8 cellular contexts compared by ENCODE assay signal in the genomic region with DNA sequence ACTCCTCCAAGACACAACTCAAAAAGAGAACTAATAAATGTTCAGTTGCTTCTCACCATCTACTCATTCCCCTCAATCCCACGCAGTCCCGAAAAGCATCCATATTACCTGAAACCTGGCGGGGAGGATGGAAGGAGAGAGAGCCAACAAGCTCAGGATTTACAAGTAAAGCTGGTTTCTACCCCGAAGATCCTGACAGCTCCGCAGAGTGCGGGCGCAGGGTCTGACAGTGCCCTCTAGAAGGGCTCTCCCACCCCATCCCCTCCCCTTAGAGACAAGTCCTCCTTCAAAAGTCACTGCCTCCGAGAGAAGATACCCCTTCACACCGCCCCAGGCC. TPM values are rescaled to one million over a fixed set of nuclear protein-coding genes. Genes with fewer than 3 reads are reported as not detected.
A peak's percentile ranks its signal among the peaks of the same experiment; 100 is the strongest.
DNase-seq lines count a peak whose midpoint lies in the region; ATAC-seq and TF ChIP-seq lines count a peak whose summit lies in the region.

No MANE protein-coding gene starts in this region.

- H3K9ac ChIP-seq in NT2/D1 (ENCODE audit: insufficient read length, low read depth) (peak overlapping the region; percentile 87), muscle layer of colon (ENCODE audit: low read length) (peak overlapping the region; percentile 97)

- CTCF ChIA-PET in Calu3 (lab: Charles Lee), result interaction anchor here (0.7 to 1.7 kb wide), 10 partner anchors 29 to 212 kb away, joined by 3 to 11 read pairs (median 5); a partner anchor contains a TSS

- H3K27ac Mint-ChIP-seq in Calu3 (ENCODE audit: unreplicated experiment), result peak overlapping the region; percentile 98

- H3K36me3 ChIP-seq in NT2/D1 (ENCODE audit: insufficient read depth, insufficient read length, low read length), result peaks cover 9% of the 10 kb centered on the region
- H3K36me3 ChIP-seq in muscle layer of colon (ENCODE audit: insufficient read depth, low read length), result no peaks in the 10 kb centered on the region

- peaks cover 30% of the 10 kb centered on the region for H3K36me3 Mint-ChIP-seq in Calu3 (ENCODE audit: insufficient read depth, unreplicated experiment)

- H3K27me3 ChIP-seq in NT2/D1 (ENCODE audit: insufficient read depth, insufficient read length), result no peaks in the 10 kb centered on the region
- H3K27me3 ChIP-seq in muscle layer of colon (ENCODE audit: control insufficient read depth in 1 of 2, insufficient read depth in 2 of 2, low read length in 2 of 2), result no peaks in the 10 kb centered on the region

- DNase-seq in Calu3 (no peak), NT2/D1 (ENCODE audit: low read depth, low spot score) (no peak), caudate nucleus (lab: John Stamatoyannopoulos, UW) (peak in 11 of 61 donors; percentile 17 to 52 (median 38)), NCI-H2081 treated with DMSO at 0.1 percent for 48 hours (lab: John Stamatoyannopoulos, UW) (no peak)

- H3K27ac ChIP-seq in caudate nucleus (ENCODE audit: low read depth, low read length), result peak overlapping the region; percentile 84
- peak overlapping the region; percentile 36 for H3K27ac ChIP-seq in muscle layer of colon (ENCODE audit: low read depth, low read length)

- no peak for ATAC-seq in activated CD4-positive, CD25-positive, alpha-beta regulatory T cell treated with anti-CD3 and anti-CD28 coated beads, Interleukin-2, amount 50 U/mL, for 24 hours
- ATAC-seq in GM21528 (IDR thresholded peaks at IDR 0.05; ENCODE audit: low FRiP score, unreplicated experiment), result no peak
- no peak for ATAC-seq in HG03108 (IDR thresholded peaks at IDR 0.05; ENCODE audit: unreplicated experiment)

- no TSS peak for BruUV-seq in Calu3 (replicated peaks; lab: Mats Ljungman, UMichigan)

- peak overlapping the region; percentile 89 for H3K4me3 Mint-ChIP-seq in Calu3 (ENCODE audit: low read depth, unreplicated experiment)

- H3K9me3 Mint-ChIP-seq in Calu3 (ENCODE audit: low read depth, unreplicated experiment), result no peaks in the 10 kb centered on the region

- TF ChIP-seq CTCF in Calu3 (IDR thresholded peaks at IDR 0.05; ENCODE audit: unreplicated experiment), result no peak

- peaks cover 18% of the 10 kb centered on the region for H3K4me1 Mint-ChIP-seq in Calu3 (ENCODE audit: low read depth, unreplicated experiment)

- H3K9me3 ChIP-seq in NT2/D1 (ENCODE audit: insufficient read depth, low read length), result no peaks in the 10 kb centered on the region
- no peaks in the 10 kb centered on the region for H3K9me3 ChIP-seq in muscle layer of colon (ENCODE audit: low read length)

- H3K4me1 ChIP-seq in NT2/D1 (ENCODE audit: insufficient read depth, insufficient read length) (no peaks in the 10 kb centered on the region), muscle layer of colon (ENCODE audit: insufficient read depth, low read length) (peaks cover 32% of the 10 kb centered on the region)

- H3K27me3 Mint-ChIP-seq in Calu3 (ENCODE audit: unreplicated experiment), result no peaks in the 10 kb centered on the region

- H3K4me3 ChIP-seq in NT2/D1 (ENCODE audit: insufficient read length, low read depth) (peak overlapping the region; percentile 82), muscle layer of colon (ENCODE audit: low read depth in 1 of 2, low read length in 2 of 2) (peak overlapping the region; percentile 79 to 84)

- intact Hi-C loops in Calu3 (cut with micrococcal nuclease; ENCODE audit: unreplicated experiment), result loop anchor here (5.0 kb wide), 1 partner anchor 38 kb away; no protein-coding TSS in a partner anchor

RNA-seq across cellular contexts. Expression of a gene that starts 0.7 kb away (rescaled TPM):
- total RNA-seq in Calu3 (2022), result 141 and 148 TPM in 2 replicates
